ENCODE assay signal across 9 cellular contexts in the genomic region with DNA sequence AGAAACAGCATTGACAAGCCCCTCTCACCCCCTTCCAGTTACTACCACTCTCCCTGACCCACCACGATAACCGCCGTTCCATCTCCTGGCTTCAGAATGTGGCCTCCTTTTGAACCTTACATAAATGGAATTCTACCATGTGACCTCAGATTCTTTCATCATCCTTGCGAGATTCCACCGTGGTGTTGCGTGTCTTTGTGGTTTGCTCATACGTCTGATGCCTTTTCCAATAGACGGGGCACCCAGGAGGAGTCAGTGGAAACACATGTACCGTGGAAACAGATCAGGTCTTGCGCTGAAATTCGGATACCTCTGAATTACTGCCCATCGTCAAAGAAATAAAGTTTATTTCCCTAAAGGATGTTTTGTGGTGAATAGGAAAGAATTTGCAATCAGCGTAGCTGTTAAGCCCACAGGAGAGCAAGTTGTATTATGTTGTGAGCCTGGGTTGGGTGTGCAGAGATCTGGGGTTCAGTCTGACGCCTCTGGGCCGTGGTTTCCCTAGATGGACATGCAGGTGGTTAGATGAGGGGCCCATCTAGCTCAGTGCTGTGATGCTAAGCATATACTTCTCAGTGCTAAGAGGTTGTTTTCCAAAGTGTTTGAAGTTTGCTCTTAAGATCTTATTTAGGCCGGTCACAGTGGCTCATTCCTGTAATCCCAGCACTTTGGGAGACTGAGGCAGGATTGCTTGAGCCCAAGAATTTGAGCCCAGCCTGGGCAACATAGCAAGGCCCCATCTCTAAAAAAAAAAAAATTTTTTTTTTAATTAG. TPM values are rescaled to one million over a fixed set of nuclear protein-coding genes. Genes with fewer than 3 reads are reported as not detected.
DNase-seq lines count a peak whose midpoint lies in the region; ATAC-seq and TF ChIP-seq lines count a peak whose summit lies in the region.
"Had no signal": no experiment of that assay in that cellular context is flagged by ENCODE, and none has a peak within 500 bp of the region (broad histone marks: within the 10 kb centered on the region; RNA-seq: fewer than 3 reads in every experiment).

No MANE protein-coding gene starts in this region.

- no peak overlapping the region for H3K27ac Mint-ChIP-seq in T-helper 2 cell treated with Interferon-gamma antibody and Interleukin-4, amounts not matched to agents 5 μg/mL and 100 μg/mL, for 36 hours
- H3K27ac Mint-ChIP-seq: activated CD8-positive, alpha-beta T cell treated with anti-CD3 and anti-CD28 coated beads, Interleukin-2, amount 10 ng/mL, durations not matched to agents 7 days and 5 days had no signal

- TF ChIP-seq POLR2A in transverse colon (IDR thresholded peaks at IDR 0.05): no peak

- intact Hi-C loops in ascending aorta (cut with DNase I): loop anchor here (5.0 kb wide), 1 partner anchor 231 kb away; a partner anchor contains a TSS
- intact Hi-C loops in left lung (cut with DNase I): no loop called here
- intact Hi-C loops in transverse colon (cut with DNase I; ENCODE audit: low total_unique reads): no loop called here

- H3K9me3 Mint-ChIP-seq in T-helper 2 cell treated with Interferon-gamma antibody and Interleukin-4, amounts not matched to agents 5 μg/mL and 100 μg/mL, for 36 hours: no peaks in the 10 kb centered on the region

- no peak overlapping the region for H3K4me3 ChIP-seq in ascending aorta
- no peak overlapping the region for H3K4me3 ChIP-seq in left lung
- H3K4me3 ChIP-seq in transverse colon: no peak overlapping the region

- H3K4me1 Mint-ChIP-seq in T-helper 2 cell treated with Interferon-gamma antibody and Interleukin-4, amounts not matched to agents 5 μg/mL and 100 μg/mL, for 36 hours (ENCODE audit: low read depth): no peaks in the 10 kb centered on the region

- no peak for TF ChIP-seq EP300 in transverse colon (IDR thresholded peaks at IDR 0.05; ENCODE audit: low read depth)

- H3K9me3 ChIP-seq in ascending aorta (no peaks in the 10 kb centered on the region), left lung (no peaks in the 10 kb centered on the region), transverse colon (no peaks in the 10 kb centered on the region)

- H3K36me3 Mint-ChIP-seq in T-helper 2 cell treated with Interferon-gamma antibody and Interleukin-4, amounts not matched to agents 5 μg/mL and 100 μg/mL, for 36 hours (ENCODE audit: low read depth): no peaks in the 10 kb centered on the region

- peaks cover 4% of the 10 kb centered on the region for H3K27me3 Mint-ChIP-seq in T-helper 2 cell treated with Interferon-gamma antibody and Interleukin-4, amounts not matched to agents 5 μg/mL and 100 μg/mL, for 36 hours (ENCODE audit: low read depth)

- H3K27me3 ChIP-seq in ascending aorta (no peaks in the 10 kb centered on the region), left lung (peaks cover 0 to 30% of the 10 kb centered on the region in 2 donors), transverse colon (no peaks in the 10 kb centered on the region)

- peak; percentile 1 for ATAC-seq in left lung
- no peak for ATAC-seq in HG03196 (IDR thresholded peaks at IDR 0.05; ENCODE audit: unreplicated experiment)
- ATAC-seq: activated CD8-positive, alpha-beta T cell treated with anti-CD3 and anti-CD28 coated beads, Interleukin-2, amount 10 ng/mL, durations not matched to agents 7 days and 5 days had no signal

- H3K4me3 Mint-ChIP-seq in T-helper 2 cell treated with Interferon-gamma antibody and Interleukin-4, amounts not matched to agents 5 μg/mL and 100 μg/mL, for 36 hours: no peak overlapping the region
- H3K4me3 Mint-ChIP-seq: activated CD8-positive, alpha-beta T cell treated with anti-CD3 and anti-CD28 coated beads, Interleukin-2, amount 10 ng/mL, durations not matched to agents 7 days and 5 days had no signal

- DNase-seq in HT-29 (ENCODE audit: low spot score): peak; percentile 77
- DNase-seq in ascending aorta (ENCODE audit: low spot score in 2 of 2): no peak
- no peak for DNase-seq in left lung
- no peak for DNase-seq in transverse colon
- no peak for DNase-seq in T-helper 2 cell treated with Interferon-gamma antibody and Interleukin-4, amounts not matched to agents 5 μg/mL and 100 μg/mL, for 36 hours (ENCODE audit: low spot score)
- DNase-seq in NCI-H1436 (lab: John Stamatoyannopoulos, UW): no peak
- DNase-seq in inferior parietal cortex (ENCODE audit: extremely low spot score): no peak
- DNase-seq: activated CD8-positive, alpha-beta T cell treated with anti-CD3 and anti-CD28 coated beads, Interleukin-2, amount 10 ng/mL, durations not matched to agents 7 days and 5 days had no signal

- in situ Hi-C loops in transverse colon (cut with MboI; ENCODE audit: low pct_ligation_motif_present in 1 of 4, low pct_unique_long_range_greater_than_20kb in 1 of 4, low sequenced_read_pairs in 3 of 4): no loop called here

- H3K27ac ChIP-seq in ascending aorta (peak overlapping the region; percentile 22 to 57), left lung (peak overlapping the region; percentile 40 to 61), transverse colon (peak overlapping the region; percentile 81 to 91 (median 90))

- peaks cover 20 to 38% of the 10 kb centered on the region in 2 donors for H3K4me1 ChIP-seq in ascending aorta
- peaks cover 41 to 60% of the 10 kb centered on the region in 2 donors for H3K4me1 ChIP-seq in left lung
- peaks cover 39 to 53% (median 47%) of the 10 kb centered on the region in 4 donors for H3K4me1 ChIP-seq in transverse colon

- WGBS in transverse colon (ENCODE audit: low coverage in 1 of 2), 2 donors: 60 to 78% methylated on average over 2 to 16 of the region's 16 CpGs

- no peaks in the 10 kb centered on the region for H3K36me3 ChIP-seq in ascending aorta
- H3K36me3 ChIP-seq in left lung: no peaks in the 10 kb centered on the region
- H3K36me3 ChIP-seq in transverse colon: no peaks in the 10 kb centered on the region

- TF ChIP-seq CTCF in ascending aorta (IDR thresholded peaks at IDR 0.05) (no peak), left lung (IDR thresholded peaks at IDR 0.05) (no peak), transverse colon (IDR thresholded peaks at IDR 0.05) (no peak)

RNA-seq across cellular contexts. Expression of a gene that starts 29.1 kb away (rescaled TPM):
- 34.6 and 41.5 TPM in 2 replicates for total RNA-seq in HT-29 (2014; rRNA removed; shearing (Covaris generic))
- total RNA-seq in ascending aorta (7.5 TPM), left lung (10 to 100 TPM; 20.8 to 28.3 TPM), transverse colon (10 to 100 TPM in 3 of 4 donors, 1 to 10 TPM in 1; 4.6 to 22.4 (median 14.7) TPM)
- total RNA-seq: activated CD8-positive, alpha-beta T cell treated with anti-CD3 and anti-CD28 coated beads, Interleukin-2, amount 10 ng/mL, durations not matched to agents 7 days and 5 days had no signal

Comparison
In these comparisons a context has a peak if more than half of its experiments do, and no peak if none do; other contexts are left out.
1. H3K27ac ChIP-seq: peak in every context shown above with its lines; median percentile 90 in transverse colon; 50 in left lung; 40 in ascending aorta.